Comparison of ENCODE assay signal across 8 cellular contexts in the genomic region with DNA sequence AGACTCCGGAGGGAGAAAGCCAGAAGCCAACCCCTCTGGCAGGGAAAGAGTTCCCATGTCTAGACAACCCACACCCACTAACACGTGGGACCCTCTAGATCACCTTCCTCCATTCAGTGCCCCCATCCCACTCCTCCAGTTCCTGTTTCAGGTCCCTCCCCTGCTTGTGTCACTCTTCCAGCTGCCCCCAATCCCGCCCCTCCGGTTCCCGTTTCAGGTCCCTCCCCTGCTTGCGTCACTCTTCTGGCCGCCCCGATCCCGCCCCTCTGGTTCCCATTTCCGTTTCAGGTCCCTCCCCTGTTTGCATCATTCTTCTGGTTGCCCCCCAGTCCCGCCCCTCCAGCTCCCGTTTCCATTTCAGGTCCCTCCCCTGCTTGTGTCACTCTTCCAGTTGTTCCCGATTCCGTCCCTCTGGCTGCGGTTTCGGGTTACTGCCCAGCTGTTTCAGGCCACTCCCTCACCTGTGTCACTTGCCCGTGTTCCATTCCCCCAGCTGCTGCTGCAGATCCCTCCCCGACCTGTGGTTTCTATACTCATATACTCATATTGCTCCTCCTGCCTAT.
DNase-seq lines count a peak whose midpoint lies in the region; ATAC-seq lines count a peak whose summit lies in the region.

No MANE protein-coding gene starts in this region.

- H3K4ac ChIP-seq in neuronal stem cell (ENCODE audit: low read length), result no peak overlapping the region

- H3K4me1 ChIP-seq in CD4-positive, alpha-beta memory T cell (ENCODE audit: insufficient read depth, low read length), result no peaks in the 10 kb centered on the region
- H3K4me1 ChIP-seq in Karpas-422 (ENCODE audit: low read length), result peaks cover 10% of the 10 kb centered on the region
- H3K4me1 ChIP-seq in neuronal stem cell (ENCODE audit: control insufficient read depth in 2 of 2, insufficient read depth in 1 of 2, low read depth in 1 of 2, low read length in 2 of 2), result peaks cover 5 to 12% of the 10 kb centered on the region in 2 donors

- peak overlapping the region; percentile 42 to 67 for H3K4me3 ChIP-seq in CD4-positive, alpha-beta memory T cell (ENCODE audit: low read length in 2 of 2)
- peak overlapping the region; percentile 58 for H3K4me3 ChIP-seq in Karpas-422 (ENCODE audit: low read length)
- H3K4me3 ChIP-seq in neuronal stem cell (ENCODE audit: low read length in 2 of 2), result peak overlapping the region; percentile 48 to 68

- no peaks in the 10 kb centered on the region for H3K79me2 ChIP-seq in Karpas-422 (ENCODE audit: low read length)

- peak overlapping the region; percentile 33 for H3K27ac ChIP-seq in CD4-positive, alpha-beta memory T cell (ENCODE audit: low read depth, low read length)
- no peak overlapping the region for H3K27ac ChIP-seq in Karpas-422 (ENCODE audit: low read length)
- H3K27ac ChIP-seq in neuronal stem cell (replicated peaks; ENCODE audit: low read length), result peak overlapping the region; percentile 29

- WGBS in neuronal stem cell (ENCODE audit: extremely low coverage in 2 of 2, insufficient read length in 2 of 2, insufficient replicate concordance in 1 of 2), 2 donors, result no CpG with 5 or more reads among the region's 18 CpGs

- no peak overlapping the region for H2BK120ac ChIP-seq in neuronal stem cell (ENCODE audit: low read depth, low read length)

- H3K27me3 Mint-ChIP-seq in CD4-positive, alpha-beta memory T cell, result peaks cover 4 to 10% of the 10 kb centered on the region in 2 donors

- H3K23ac ChIP-seq in neuronal stem cell (ENCODE audit: low read depth, low read length, poor library complexity), result no peak overlapping the region

- no peaks in the 10 kb centered on the region for H3K36me3 Mint-ChIP-seq in CD4-positive, alpha-beta memory T cell

- H3K4me2 ChIP-seq in Karpas-422 (ENCODE audit: low read depth, low read length, poor library complexity, severe bottlenecking) (peak overlapping the region; percentile 65), neuronal stem cell (ENCODE audit: insufficient read depth, low read length, poor library complexity, severe bottlenecking) (peak overlapping the region; percentile 41)

- peaks cover 0 to 11% (median 3%) of the 10 kb centered on the region in 4 donors for H3K4me1 Mint-ChIP-seq in CD4-positive, alpha-beta memory T cell

- peak; percentile 43 to 59 (median 49) for DNase-seq in CD4-positive, alpha-beta memory T cell
- peak; percentile 96 for DNase-seq in Karpas-422
- peak; percentile 86 for DNase-seq in RPMI8226
- DNase-seq in activated naive CD4-positive, alpha-beta T cell treated with Interleukin-2 at 50 U/mL for 16 hours, result peak; percentile 69
- peak; percentile 66 for DNase-seq in foreskin melanocyte
- peak; percentile 87 for DNase-seq in neuronal stem cell (ENCODE audit: low spot score)
- DNase-seq in stromal cell of bone marrow (ENCODE audit: low read depth), result peak; percentile 75

- CTCF ChIA-PET in CD4-positive, alpha-beta memory T cell (lab: Charles Lee; ENCODE audit: partially characterized antibody), result no interaction called here

- no peaks in the 10 kb centered on the region for H3K36me3 ChIP-seq in CD4-positive, alpha-beta memory T cell (ENCODE audit: insufficient read depth, low read length)
- H3K36me3 ChIP-seq in Karpas-422 (ENCODE audit: insufficient read depth, low read length) (no peaks in the 10 kb centered on the region), neuronal stem cell (replicated peaks in 1 of 2; ENCODE audit: control insufficient read depth in 2 of 2, insufficient read depth in 2 of 2, low read length in 2 of 2) (no peaks in the 10 kb centered on the region)

- no peak overlapping the region for H2AK5ac ChIP-seq in neuronal stem cell (ENCODE audit: low read depth, low read length)

- H3K14ac ChIP-seq in neuronal stem cell (ENCODE audit: low read length), result no peak overlapping the region

- H3K27ac Mint-ChIP-seq in CD4-positive, alpha-beta memory T cell, result peak overlapping the region; percentile 5 to 96 (median 95)

- H4K91ac ChIP-seq in neuronal stem cell (ENCODE audit: low read depth, low read length, poor library complexity), result no peak overlapping the region

- no peak overlapping the region for H2BK15ac ChIP-seq in neuronal stem cell (ENCODE audit: low read length)

- H2BK12ac ChIP-seq in neuronal stem cell (ENCODE audit: low read length), result no peak overlapping the region

- no peak overlapping the region for H2BK5ac ChIP-seq in neuronal stem cell (ENCODE audit: low read length)

- H3K27me3 ChIP-seq in CD4-positive, alpha-beta memory T cell (ENCODE audit: insufficient read depth, low read length), result no peaks in the 10 kb centered on the region
- no peaks in the 10 kb centered on the region for H3K27me3 ChIP-seq in Karpas-422 (ENCODE audit: low read length)
- peaks cover 0 to 7% (median 0%) of the 10 kb centered on the region in 3 experiments for H3K27me3 ChIP-seq in neuronal stem cell (ENCODE audit: control insufficient read depth in 3 of 3, insufficient read depth in 3 of 3, low read depth in 1 of 3, low read length in 3 of 3)

- H3K9me3 ChIP-seq in CD4-positive, alpha-beta memory T cell (ENCODE audit: control insufficient read depth in 1 of 2, low read length in 2 of 2), result no peaks in the 10 kb centered on the region
- H3K9me3 ChIP-seq in Karpas-422 (ENCODE audit: low read length) (no peaks in the 10 kb centered on the region), neuronal stem cell (replicated peaks in 1 of 2; ENCODE audit: control insufficient read depth in 2 of 2, insufficient read depth in 1 of 2, low read depth in 1 of 2, low read length in 2 of 2) (no peaks in the 10 kb centered on the region)

- H3K9ac ChIP-seq in Karpas-422 (ENCODE audit: low read length) (peak overlapping the region; percentile 42), neuronal stem cell (ENCODE audit: low read depth, low read length, poor library complexity) (no peak overlapping the region)

- no peak overlapping the region for H4K8ac ChIP-seq in neuronal stem cell (ENCODE audit: low read depth, low read length)

- H3K18ac ChIP-seq in neuronal stem cell (ENCODE audit: low read length), result no peak overlapping the region

- H2AFZ ChIP-seq in Karpas-422 (ENCODE audit: low read length) (peak overlapping the region; percentile 80), neuronal stem cell (ENCODE audit: low read length) (peak overlapping the region; percentile 86)

- H3K4me3 Mint-ChIP-seq in CD4-positive, alpha-beta memory T cell, result peak overlapping the region; percentile 89 to 95 (median 92)

- intact Hi-C loops in CD4-positive, alpha-beta memory T cell (cut with micrococcal nuclease), result no loop called here

- peaks cover 10% of the 10 kb centered on the region; the same call in 1 of the 2 replicates for H3K9me2 ChIP-seq in Karpas-422 (replicated peaks; ENCODE audit: insufficient read depth, low read length)

- no peaks in the 10 kb centered on the region for H4K20me1 ChIP-seq in Karpas-422 (ENCODE audit: insufficient read depth, low read depth, low read length)

- no peaks in the 10 kb centered on the region for H3K9me3 Mint-ChIP-seq in CD4-positive, alpha-beta memory T cell

- POLR2A ChIA-PET in CD4-positive, alpha-beta memory T cell (lab: Charles Lee; ENCODE audit: partially characterized antibody), result interaction anchor here (1.3 to 2.6 kb wide), 3 partner anchors 9 to 73 kb away, joined by 3 to 11 read pairs (median 5); no protein-coding TSS in a partner anchor

- ATAC-seq in GM21526 (IDR thresholded peaks at IDR 0.05; ENCODE audit: low FRiP score, unreplicated experiment), result peak; percentile 94

- H3K79me1 ChIP-seq in neuronal stem cell (ENCODE audit: low read depth, low read length), result no peaks in the 10 kb centered on the region
